15 cellular contexts compared by ENCODE assay signal in the genomic region with DNA sequence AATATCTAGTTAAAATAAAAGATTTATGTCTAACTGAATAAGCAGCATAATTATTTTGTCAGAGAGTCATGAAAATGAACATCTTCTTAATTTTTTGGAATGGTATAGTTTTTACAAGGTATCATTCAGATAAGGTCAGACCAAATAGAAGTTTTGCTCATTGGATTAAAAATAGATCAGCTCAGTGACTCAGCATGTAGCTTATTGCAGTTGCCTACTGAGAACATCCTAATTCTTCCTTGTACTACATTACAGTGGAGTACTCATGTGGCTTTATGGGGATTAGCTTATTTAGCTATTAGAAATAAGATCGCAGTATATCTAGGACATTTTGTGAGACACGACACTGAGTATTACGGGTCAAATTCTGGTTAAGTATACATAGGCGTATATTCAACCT. TPM values are rescaled to one million over a fixed set of nuclear protein-coding genes. Genes with fewer than 3 reads are reported as not detected.
DNase-seq lines count a peak whose midpoint lies in the region; ATAC-seq and TF ChIP-seq lines count a peak whose summit lies in the region.
"Had no signal": no experiment of that assay in that cellular context is flagged by ENCODE, and none has a peak within 500 bp of the region (broad histone marks: within the 10 kb centered on the region; RNA-seq: fewer than 3 reads in every experiment).

No MANE protein-coding gene starts in this region.

- H3K4me1 Mint-ChIP-seq in progenitor cell of endocrine pancreas (ENCODE audit: low read depth): no peaks in the 10 kb centered on the region
- H3K4me1 Mint-ChIP-seq in activated CD8-positive, alpha-beta T cell treated with anti-CD3 and anti-CD28 coated beads for 36 hours (ENCODE audit: low read depth): peaks cover 6% of the 10 kb centered on the region

- H3K36me3 Mint-ChIP-seq in progenitor cell of endocrine pancreas (ENCODE audit: insufficient read depth): no peaks in the 10 kb centered on the region
- no peaks in the 10 kb centered on the region for H3K36me3 Mint-ChIP-seq in activated CD8-positive, alpha-beta T cell treated with anti-CD3 and anti-CD28 coated beads for 36 hours (ENCODE audit: low read depth)
- H3K36me3 Mint-ChIP-seq: brain had no signal

- POLR2A ChIA-PET in activated CD8-positive, alpha-beta T cell treated with anti-CD3 and anti-CD28 coated beads for 36 hours (lab: Charles Lee): interaction anchor here (0.6 kb wide), 1 partner anchor 332 kb away, joined by 3 read pairs; no protein-coding TSS in a partner anchor

- DNase-seq in GDM1 (lab: John Stamatoyannopoulos, UW) (peak; percentile 22), MV-4-11 (lab: John Stamatoyannopoulos, UW) (peak; percentile 68), coronary artery (ENCODE audit: low spot score) (no peak), pons (ENCODE audit: low spot score) (peak; percentile 1), progenitor cell of endocrine pancreas (ENCODE audit: low spot score, unreplicated experiment) (no peak), DMS114 treated with DMSO at 0.1 percent for 48 hours (lab: John Stamatoyannopoulos, UW; ENCODE audit: unreplicated experiment) (no peak)
- DNase-seq in activated CD8-positive, alpha-beta T cell treated with anti-CD3 and anti-CD28 coated beads for 36 hours: no peak
- DNase-seq: activated T-cell treated with anti-CD3 and anti-CD28 coated beads for 4 hours, foreskin melanocyte, NCI-H446 treated with DMSO at 0.1 percent for 48 hours, thyroid gland had no signal

- peak overlapping the region; percentile 39 to 55 for H3K27ac ChIP-seq in coronary artery
- H3K27ac ChIP-seq: prostate gland, thyroid gland had no signal

- peaks cover 6% of the 10 kb centered on the region for H3K9me3 Mint-ChIP-seq in progenitor cell of endocrine pancreas (ENCODE audit: low read depth)
- H3K9me3 Mint-ChIP-seq in activated CD8-positive, alpha-beta T cell treated with anti-CD3 and anti-CD28 coated beads for 36 hours: peaks cover 2% of the 10 kb centered on the region

- CTCF ChIA-PET in activated CD8-positive, alpha-beta T cell treated with anti-CD3 and anti-CD28 coated beads for 36 hours (lab: Charles Lee): no interaction called here

- no peaks in the 10 kb centered on the region for H3K27me3 Mint-ChIP-seq in progenitor cell of endocrine pancreas
- H3K27me3 Mint-ChIP-seq in activated CD8-positive, alpha-beta T cell treated with anti-CD3 and anti-CD28 coated beads for 36 hours: peaks cover 3% of the 10 kb centered on the region

- intact Hi-C loops in activated CD8-positive, alpha-beta T cell treated with anti-CD3 and anti-CD28 coated beads for 36 hours (cut with micrococcal nuclease): no loop called here

- no peak overlapping the region for H3K4me3 Mint-ChIP-seq in progenitor cell of endocrine pancreas (ENCODE audit: low read depth)
- no peak overlapping the region for H3K4me3 Mint-ChIP-seq in activated CD8-positive, alpha-beta T cell treated with anti-CD3 and anti-CD28 coated beads for 36 hours
- H3K4me3 Mint-ChIP-seq: brain had no signal

- no peak overlapping the region for H3K4me3 ChIP-seq in coronary artery
- H3K4me3 ChIP-seq: lung, prostate gland, thyroid gland had no signal

- no peak for TF ChIP-seq CTCF in coronary artery (IDR thresholded peaks at IDR 0.05)
- TF ChIP-seq CTCF in progenitor cell of endocrine pancreas (IDR thresholded peaks at IDR 0.05; ENCODE audit: unreplicated experiment): no peak
- TF ChIP-seq CTCF in activated CD8-positive, alpha-beta T cell treated with anti-CD3 and anti-CD28 coated beads for 36 hours (IDR thresholded peaks at IDR 0.05): no peak

- H3K27ac Mint-ChIP-seq in progenitor cell of endocrine pancreas: no peak overlapping the region
- no peak overlapping the region for H3K27ac Mint-ChIP-seq in activated CD8-positive, alpha-beta T cell treated with anti-CD3 and anti-CD28 coated beads for 36 hours
- H3K27ac Mint-ChIP-seq: brain had no signal

- ATAC-seq in GM21447 (IDR thresholded peaks at IDR 0.05; ENCODE audit: unreplicated experiment): no peak
- ATAC-seq in activated CD8-positive, alpha-beta T cell treated with anti-CD3 and anti-CD28 coated beads for 36 hours: no peak

RNA-seq across cellular contexts. Expression of gene PPM1B, which starts 38.2 kb away (rescaled TPM):
- total RNA-seq in progenitor cell of endocrine pancreas: 57.8 and 60.8 TPM in 2 replicates
- total RNA-seq in activated CD8-positive, alpha-beta T cell treated with anti-CD3 and anti-CD28 coated beads for 36 hours: 10 to 100 TPM; 37.1 to 40.7 TPM

Comparison
In these comparisons a context has a peak if more than half of its experiments do, and no peak if none do; other contexts are left out.
1. DNase-seq: peak in GDM1 (single experiment), MV-4-11 (single experiment) and pons (single experiment); none in coronary artery (single experiment), progenitor cell of endocrine pancreas (single experiment), DMS114 treated with DMSO at 0.1 percent for 48 hours (single experiment) and activated CD8-positive, alpha-beta T cell treated with anti-CD3 and anti-CD28 coated beads for 36 hours (single experiment).